Comparison of ENCODE assay signal across 9 cellular contexts in genomic region chr22:39543095-39543494, GRCh38. TPM values are rescaled to one million over a fixed set of nuclear protein-coding genes. Genes with fewer than 3 reads are reported as not detected.
DNase-seq lines count a peak whose midpoint lies in the region; ATAC-seq and TF ChIP-seq lines count a peak whose summit lies in the region.
"Had no signal": no experiment of that assay in that cellular context is flagged by ENCODE, and none has a peak within 500 bp of the region (broad histone marks: within the 10 kb centered on the region; RNA-seq: fewer than 3 reads in every experiment).

No MANE protein-coding gene starts in this region.

- H3K27ac ChIP-seq in breast epithelium (no peak overlapping the region), neuronal stem cell (replicated peaks; ENCODE audit: low read length) (no peak overlapping the region), upper lobe of left lung (no peak overlapping the region)

- TF ChIP-seq CTCF in MCF 10A (IDR thresholded peaks at IDR 0.05; ENCODE audit: unreplicated experiment), result peak; percentile 30
- TF ChIP-seq CTCF in breast epithelium (IDR thresholded peaks at IDR 0.05), result no peak
- TF ChIP-seq CTCF in choroid plexus epithelial cell (conservative IDR thresholded peaks at IDR 0.05; ENCODE audit: low read depth, low read length), result peak; percentile 65
- no peak for TF ChIP-seq CTCF in upper lobe of left lung (IDR thresholded peaks at IDR 0.05)

- H3K9me3 ChIP-seq in breast epithelium, result no peaks in the 10 kb centered on the region
- H3K9me3 ChIP-seq in neuronal stem cell (replicated peaks in 1 of 2; ENCODE audit: control insufficient read depth in 2 of 2, insufficient read depth in 1 of 2, low read depth in 1 of 2, low read length in 2 of 2), result no peaks in the 10 kb centered on the region
- no peaks in the 10 kb centered on the region for H3K9me3 ChIP-seq in upper lobe of left lung

- H3K4me2 ChIP-seq in neuronal stem cell (ENCODE audit: insufficient read depth, low read length, poor library complexity, severe bottlenecking), result no peak overlapping the region

- H3K36me3 ChIP-seq in breast epithelium (no peaks in the 10 kb centered on the region), neuronal stem cell (replicated peaks in 1 of 2; ENCODE audit: control insufficient read depth in 2 of 2, insufficient read depth in 2 of 2, low read length in 2 of 2) (no peaks in the 10 kb centered on the region), upper lobe of left lung (no peaks in the 10 kb centered on the region)

- no peaks in the 10 kb centered on the region for H3K36me3 Mint-ChIP-seq in MCF 10A (ENCODE audit: insufficient read depth, unreplicated experiment)
- peaks cover 0 to 1% of the 10 kb centered on the region in 2 donors for H3K36me3 Mint-ChIP-seq in stimulated activated naive B cell treated with anti-CD40 and anti-IgM and Interleukin-4, amounts not matched to agents 10 μg/mL and 1 μg/mL and 100 μg/mL, for 72 hours

- H3K79me1 ChIP-seq in neuronal stem cell (ENCODE audit: low read depth, low read length), result no peaks in the 10 kb centered on the region

- H3K4me1 Mint-ChIP-seq in MCF 10A (ENCODE audit: insufficient read depth, unreplicated experiment), result peaks cover 8% of the 10 kb centered on the region
- peaks cover 3 to 14% of the 10 kb centered on the region in 2 donors for H3K4me1 Mint-ChIP-seq in stimulated activated naive B cell treated with anti-CD40 and anti-IgM and Interleukin-4, amounts not matched to agents 10 μg/mL and 1 μg/mL and 100 μg/mL, for 72 hours

- no peak overlapping the region for H2BK15ac ChIP-seq in neuronal stem cell (ENCODE audit: low read length)

- DNase-seq in MCF 10A (ENCODE audit: unreplicated experiment) (no peak), breast epithelium (ENCODE audit: low spot score in 2 of 2) (no peak), NCI-H2171 (lab: John Stamatoyannopoulos, UW) (peak; percentile 39), choroid plexus epithelial cell (ENCODE audit: low read depth) (peak; percentile 62), neuronal stem cell (ENCODE audit: low spot score) (no peak), upper lobe of left lung (no peak)
- no peak for DNase-seq in stimulated activated naive B cell treated with anti-CD40 and anti-IgM and Interleukin-4, amounts not matched to agents 10 μg/mL and 1 μg/mL and 100 μg/mL, for 72 hours
- DNase-seq: activated T-cell treated with anti-CD3 and anti-CD28 coated beads for 4 hours had no signal

- ATAC-seq in stimulated activated naive B cell treated with anti-CD40 and anti-IgM and Interleukin-4, amounts not matched to agents 10 μg/mL and 1 μg/mL and 100 μg/mL, for 72 hours (replicated peaks), result peak; percentile 65 to 67
- no peak for ATAC-seq in GM18520 (IDR thresholded peaks at IDR 0.05; ENCODE audit: unreplicated experiment)
- no peak for ATAC-seq in upper lobe of left lung (ENCODE audit: low FRiP score in 2 of 2)

- TF ChIP-seq POLR2A in breast epithelium (IDR thresholded peaks at IDR 0.05), result no peak
- TF ChIP-seq POLR2A in upper lobe of left lung (IDR thresholded peaks at IDR 0.05), result no peak

- no peak overlapping the region for H2BK12ac ChIP-seq in neuronal stem cell (ENCODE audit: low read length)

- no peak overlapping the region for H2AK5ac ChIP-seq in neuronal stem cell (ENCODE audit: low read depth, low read length)

- H3K27ac Mint-ChIP-seq in MCF 10A (ENCODE audit: low read depth, unreplicated experiment), result no peak overlapping the region
- H3K27ac Mint-ChIP-seq in stimulated activated naive B cell treated with anti-CD40 and anti-IgM and Interleukin-4, amounts not matched to agents 10 μg/mL and 1 μg/mL and 100 μg/mL, for 72 hours, result no peak overlapping the region

- H3K27me3 Mint-ChIP-seq in MCF 10A (ENCODE audit: insufficient read depth, unreplicated experiment), result peaks cover 20% of the 10 kb centered on the region
- peaks cover 41 to 60% of the 10 kb centered on the region in 2 donors for H3K27me3 Mint-ChIP-seq in stimulated activated naive B cell treated with anti-CD40 and anti-IgM and Interleukin-4, amounts not matched to agents 10 μg/mL and 1 μg/mL and 100 μg/mL, for 72 hours

- no peak overlapping the region for H3K23ac ChIP-seq in neuronal stem cell (ENCODE audit: low read depth, low read length, poor library complexity)

- no peak overlapping the region for H4K91ac ChIP-seq in neuronal stem cell (ENCODE audit: low read depth, low read length, poor library complexity)

- no CpG with 5 or more reads among the region's 11 CpGs for WGBS in neuronal stem cell (ENCODE audit: extremely low coverage in 2 of 2, insufficient read length in 2 of 2, insufficient replicate concordance in 1 of 2), 2 donors
- WGBS in upper lobe of left lung, 2 donors, result 19 to 20% methylated on average over 11 of the region's 11 CpGs

- no peak for TF ChIP-seq EP300 in upper lobe of left lung (IDR thresholded peaks at IDR 0.05)

- H4K8ac ChIP-seq in neuronal stem cell (ENCODE audit: low read depth, low read length), result no peak overlapping the region

- H3K9ac ChIP-seq in neuronal stem cell (ENCODE audit: low read depth, low read length, poor library complexity), result no peak overlapping the region

- H3K18ac ChIP-seq in neuronal stem cell (ENCODE audit: low read length), result no peak overlapping the region

- CTCF ChIA-PET in MCF 10A (lab: Yijun Ruan, JAX), result interaction anchor here (0.6 to 26.5 kb wide), 6 partner anchors 8 to 866 kb away, joined by 3 to 471 read pairs (median 4); no protein-coding TSS in a partner anchor

- H3K4me3 Mint-ChIP-seq in MCF 10A (ENCODE audit: unreplicated experiment), result no peak overlapping the region
- no peak overlapping the region for H3K4me3 Mint-ChIP-seq in stimulated activated naive B cell treated with anti-CD40 and anti-IgM and Interleukin-4, amounts not matched to agents 10 μg/mL and 1 μg/mL and 100 μg/mL, for 72 hours

- intact Hi-C loops in MCF 10A (cut with micrococcal nuclease) (loop anchor here (5.0 kb wide), 1 partner anchor 399 kb away; no protein-coding TSS in a partner anchor), breast epithelium (cut with DNase I; ENCODE audit: low total_unique reads) (no loop called here)

- H3K4me3 ChIP-seq in breast epithelium, result no peak overlapping the region
- no peak overlapping the region for H3K4me3 ChIP-seq in choroid plexus epithelial cell (ENCODE audit: low read depth, low read length)
- no peak overlapping the region for H3K4me3 ChIP-seq in neuronal stem cell (ENCODE audit: low read length in 2 of 2)
- H3K4me3 ChIP-seq in upper lobe of left lung, result no peak overlapping the region

- H3K4ac ChIP-seq in neuronal stem cell (ENCODE audit: low read length), result no peak overlapping the region

- H3K4me1 ChIP-seq in breast epithelium, result no peaks in the 10 kb centered on the region
- no peaks in the 10 kb centered on the region for H3K4me1 ChIP-seq in neuronal stem cell (ENCODE audit: control insufficient read depth in 2 of 2, insufficient read depth in 1 of 2, low read depth in 1 of 2, low read length in 2 of 2)
- H3K4me1 ChIP-seq in upper lobe of left lung, result no peaks in the 10 kb centered on the region

- no peak overlapping the region for H2BK120ac ChIP-seq in neuronal stem cell (ENCODE audit: low read depth, low read length)

- POLR2A ChIA-PET in MCF 10A (lab: Yijun Ruan, JAX), result no interaction called here

- no peaks in the 10 kb centered on the region for H3K9me3 Mint-ChIP-seq in MCF 10A (ENCODE audit: unreplicated experiment)
- H3K9me3 Mint-ChIP-seq in stimulated activated naive B cell treated with anti-CD40 and anti-IgM and Interleukin-4, amounts not matched to agents 10 μg/mL and 1 μg/mL and 100 μg/mL, for 72 hours, result peaks cover 0 to 1% of the 10 kb centered on the region in 2 donors

- BruUV-seq in MCF 10A (replicated peaks; lab: Mats Ljungman, UMichigan), result no TSS peak

- no peak overlapping the region for H2BK5ac ChIP-seq in neuronal stem cell (ENCODE audit: low read length)

- H3K27me3 ChIP-seq in breast epithelium, result peaks cover 0 to 21% of the 10 kb centered on the region in 2 donors
- H3K27me3 ChIP-seq in neuronal stem cell (ENCODE audit: control insufficient read depth in 3 of 3, insufficient read depth in 3 of 3, low read depth in 1 of 3, low read length in 3 of 3), result peaks cover 0 to 28% (median 17%) of the 10 kb centered on the region in 3 experiments
- peaks cover 0 to 3% (median 0%) of the 10 kb centered on the region in 4 donors for H3K27me3 ChIP-seq in upper lobe of left lung

- no peak overlapping the region for H2AFZ ChIP-seq in neuronal stem cell (ENCODE audit: low read length)

- no peak overlapping the region for H3K14ac ChIP-seq in neuronal stem cell (ENCODE audit: low read length)

RNA-seq across cellular contexts. Expression of gene RPS19BP1, which starts 10.5 kb away (rescaled TPM):
- total RNA-seq in MCF 10A (2022), result 104 and 106 TPM in 2 replicates
- 100 to 1,000 TPM; 112 to 177 (median 159) TPM for total RNA-seq in breast epithelium
- polyA plus RNA-seq in neuronal stem cell (2013, experiment 1 of 2), result 48.7 TPM
- polyA plus RNA-seq in neuronal stem cell (2013, experiment 2 of 2), result 48.2 TPM
- total RNA-seq in upper lobe of left lung, result 100 to 1,000 TPM in 4 of 6 donors, 10 to 100 TPM in 2; 71.2 to 168 (median 106) TPM

RNA-seq across cellular contexts. Expression of gene ATF4, which starts 22.7 kb away (rescaled TPM):
- total RNA-seq in MCF 10A (2022), result 717 and 764 TPM in 2 replicates
- total RNA-seq in breast epithelium, result 100 to 1,000 TPM; 339 to 403 (median 347) TPM
- 261 TPM for polyA plus RNA-seq in neuronal stem cell (2013, experiment 1 of 2)
- polyA plus RNA-seq in neuronal stem cell (2013, experiment 2 of 2), result 254 TPM
- total RNA-seq in upper lobe of left lung, result 100 to 1,000 TPM; 255 to 402 (median 364) TPM

RNA-seq across cellular contexts. Expression of gene CACNA1I, which starts 27.5 kb away (rescaled TPM):
- total RNA-seq in MCF 10A (2022) (0.02 TPM in 2 replicates), breast epithelium (under 1 TPM; 0.32 to 0.44 (median 0.33) TPM), upper lobe of left lung (1 to 10 TPM in 1 of 6 donors, under 1 TPM in 5; 0.15 to 4.2 (median 0.34) TPM)
- polyA plus RNA-seq in neuronal stem cell (2013, experiment 1 of 2), result 0.21 TPM
- polyA plus RNA-seq in neuronal stem cell (2013, experiment 2 of 2), result 0.18 TPM

RNA-seq across cellular contexts. Expression of gene MIEF1, which starts 41.0 kb away (rescaled TPM):
- total RNA-seq in MCF 10A (2022) (37.0 and 40.2 TPM in 2 replicates), breast epithelium (10 to 100 TPM; 19.7 to 24.3 (median 22.9) TPM), upper lobe of left lung (10 to 100 TPM; 10.5 to 35.3 (median 25.6) TPM)
- 27.3 TPM for polyA plus RNA-seq in neuronal stem cell (2013, experiment 1 of 2)
- 27.0 TPM for polyA plus RNA-seq in neuronal stem cell (2013, experiment 2 of 2)

Comparison
In these comparisons a context has a peak if more than half of its experiments do, and no peak if none do; other contexts are left out.
1. CTCF ChIP-seq: peak in MCF 10A (single experiment) and choroid plexus epithelial cell (single experiment); none in breast epithelium (0 of 3) and upper lobe of left lung (0 of 6).
2. DNase-seq: peak in NCI-H2171 (single experiment) and choroid plexus epithelial cell (single experiment); none in MCF 10A (single experiment), breast epithelium (0 of 2), stimulated activated naive B cell treated with anti-CD40 and anti-IgM and Interleukin-4, amounts not matched to agents 10 μg/mL and 1 μg/mL and 100 μg/mL, for 72 hours (single experiment), neuronal stem cell (single experiment) and upper lobe of left lung (0 of 2).
3. ATAC-seq: peak in stimulated activated naive B cell treated with anti-CD40 and anti-IgM and Interleukin-4, amounts not matched to agents 10 μg/mL and 1 μg/mL and 100 μg/mL, for 72 hours (2 of 2); none in GM18520 (single experiment) and upper lobe of left lung (0 of 2).